In genomic region chr11:2886191-2886894, GRCh38 we compare ENCODE assay signal across 8 cellular contexts. TPM values are rescaled to one million over a fixed set of nuclear protein-coding genes. Genes with fewer than 3 reads are reported as not detected.
DNase-seq lines count a peak whose midpoint lies in the region; ATAC-seq and TF ChIP-seq lines count a peak whose summit lies in the region.

No MANE protein-coding gene starts in this region.

- H3K27ac ChIP-seq in left lung, result peak overlapping the region in 1 of 2 donors; percentile 50
- peak overlapping the region; percentile 31 for H3K27ac ChIP-seq in thymus (ENCODE audit: low read depth)

- H3K4me3 ChIP-seq in left lung (peak overlapping the region; percentile 29 to 75), thymus (ENCODE audit: low read length) (peak overlapping the region; percentile 53)

- no peak for TF ChIP-seq CTCF in left lung (IDR thresholded peaks at IDR 0.05)

- intact Hi-C loops in left lung (cut with DNase I), result loop anchor here (5.0 kb wide), 2 partner anchors 354 to 459 kb away; no protein-coding TSS in a partner anchor

- H3K9me3 ChIP-seq in left lung (no peaks in the 10 kb centered on the region), thymus (ENCODE audit: control insufficient read depth) (peaks cover 1% of the 10 kb centered on the region)

- ATAC-seq in HG03103 (IDR thresholded peaks at IDR 0.05; ENCODE audit: low read depth, unreplicated experiment) (peak; percentile 12), left lung (no peak)

- no peaks in the 10 kb centered on the region for H3K36me3 ChIP-seq in left lung
- H3K36me3 ChIP-seq in thymus (ENCODE audit: control insufficient read depth, insufficient read depth), result no peaks in the 10 kb centered on the region

- DNase-seq in DMS153 (lab: John Stamatoyannopoulos, UW), result peak; percentile 31
- no peak for DNase-seq in DMS153 treated with DMSO at 0.1 percent for 48 hours (lab: John Stamatoyannopoulos, UW; ENCODE audit: unreplicated experiment)
- peak; percentile 78 for DNase-seq in astrocyte of the hippocampus (ENCODE audit: low read depth, low spot score)
- peak in 1 of 2 donors; percentile 87 for DNase-seq in left lung
- DNase-seq in NCI-H446 treated with DMSO at 0.1 percent for 48 hours (lab: John Stamatoyannopoulos, UW), result no peak
- no peak for DNase-seq in inferior parietal cortex (ENCODE audit: extremely low spot score)

- H3K27me3 ChIP-seq in left lung, result peaks cover 0 to 61% of the 10 kb centered on the region in 2 donors
- H3K27me3 ChIP-seq in thymus (ENCODE audit: control insufficient read depth, insufficient read depth), result peaks cover 43% of the 10 kb centered on the region

- 23% methylated on average over 49 of the region's 49 CpGs for WGBS in thymus

- H3K4me1 ChIP-seq in left lung (peaks cover 5 to 43% of the 10 kb centered on the region in 2 donors), thymus (ENCODE audit: control insufficient read depth, insufficient read depth, low read length) (peaks cover 19% of the 10 kb centered on the region)

RNA-seq across cellular contexts. Expression of gene CDKN1C, which starts 0.8 kb away (rescaled TPM):
- 10 to 100 TPM; 18.0 to 31.7 TPM for total RNA-seq in left lung
- polyA plus RNA-seq in thymus, result 23.8 TPM

RNA-seq across cellular contexts. Expression of gene PHLDA2, which starts 42.9 kb away (rescaled TPM):
- 10 to 100 TPM; 28.3 to 50.0 TPM for total RNA-seq in left lung
- 2.8 TPM for polyA plus RNA-seq in thymus

Comparison
In these comparisons a context has a peak if more than half of its experiments do, and no peak if none do; other contexts are left out.
1. DNase-seq: peak in DMS153 (single experiment) and astrocyte of the hippocampus (single experiment); none in DMS153 treated with DMSO at 0.1 percent for 48 hours (single experiment), NCI-H446 treated with DMSO at 0.1 percent for 48 hours (single experiment) and inferior parietal cortex (single experiment).